Comparison of ENCODE assay signal across 12 cellular contexts in the genomic region with DNA sequence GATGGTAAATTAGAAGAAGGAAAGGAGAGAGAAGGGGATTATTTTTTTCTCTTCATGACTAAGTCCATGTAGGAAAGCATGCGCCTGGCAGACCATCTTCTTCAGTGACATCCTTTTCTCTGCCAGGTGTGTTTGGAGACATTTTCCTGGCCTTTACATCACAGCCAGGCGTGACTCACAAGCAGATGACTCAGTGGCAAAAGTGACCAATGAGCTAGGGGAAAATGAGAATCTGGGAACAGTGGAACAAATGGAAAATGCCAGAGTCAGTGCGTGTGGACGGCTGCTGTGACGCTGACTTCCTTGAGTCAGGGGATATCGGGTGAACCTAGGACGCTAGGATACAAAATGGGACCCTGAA. TPM values are rescaled to one million over a fixed set of nuclear protein-coding genes. Genes with fewer than 3 reads are reported as not detected.
DNase-seq lines count a peak whose midpoint lies in the region; ATAC-seq, FAIRE-seq and TF ChIP-seq lines count a peak whose summit lies in the region.
"Had no signal": no experiment of that assay in that cellular context is flagged by ENCODE, and none has a peak within 500 bp of the region (broad histone marks: within the 10 kb centered on the region; RNA-seq: fewer than 3 reads in every experiment).

No MANE protein-coding gene starts in this region.

- H4K20me1 ChIP-seq in endothelial cell of umbilical vein (replicated peaks; ENCODE audit: control insufficient read depth, extremely low read depth, insufficient read depth, low read length), result no peaks in the 10 kb centered on the region

- H3K9ac ChIP-seq in endothelial cell of umbilical vein (replicated peaks; ENCODE audit: extremely low read depth, insufficient read depth, low read length), result no peak overlapping the region
- H3K9ac ChIP-seq in colonic mucosa (ENCODE audit: low read depth in 2 of 2, low read length in 2 of 2), result no peak overlapping the region

- no peak for TF ChIP-seq POLR2A in endothelial cell of umbilical vein (IDR thresholded peaks at IDR 0.05; ENCODE audit: low read depth, low read length)

- CTCF ChIA-PET in Panc1 (lab: Charles Lee) (no interaction called here), endothelial cell of umbilical vein (lab: Charles Lee) (no interaction called here)

- TF ChIP-seq CTCF in Panc1 (IDR thresholded peaks at IDR 0.05) (no peak), endothelial cell of umbilical vein (IDR thresholded peaks at IDR 0.05; ENCODE audit: extremely low read depth in 1 of 2, insufficient read depth in 1 of 2, low read depth in 1 of 2, low read length in 2 of 2) (no peak), pancreas (IDR thresholded peaks at IDR 0.05) (no peak), colonic mucosa (IDR thresholded peaks at IDR 0.05) (no peak)

- H3K4me3 ChIP-seq in Panc1 (ENCODE audit: low read depth in 2 of 2, low read length in 2 of 2), result no peak overlapping the region
- no peak overlapping the region for H3K4me3 ChIP-seq in endothelial cell of umbilical vein (replicated peaks in 1 of 3; ENCODE audit: insufficient read depth in 1 of 3, low read depth in 1 of 3, low read length in 3 of 3)
- H3K4me3 ChIP-seq in pancreas, result no peak overlapping the region
- H3K4me3 ChIP-seq in colonic mucosa, result no peak overlapping the region
- H3K4me3 ChIP-seq: hepatocyte had no signal

- H3K4me1 ChIP-seq in Panc1 (ENCODE audit: control insufficient read depth, insufficient read depth, low read length) (no peaks in the 10 kb centered on the region; the same call in 1 of the 2 replicates), endothelial cell of umbilical vein (ENCODE audit: control insufficient read depth, extremely low read depth, insufficient read depth, low read length) (no peaks in the 10 kb centered on the region), pancreas (no peaks in the 10 kb centered on the region), colonic mucosa (no peaks in the 10 kb centered on the region)

- no peak overlapping the region for H3K4me2 ChIP-seq in endothelial cell of umbilical vein (ENCODE audit: insufficient read depth, low read length)
- H3K4me2 ChIP-seq: hepatocyte had no signal

- BruUV-seq in Panc1 (replicated peaks; lab: Mats Ljungman, UMichigan) (no TSS peak), endothelial cell of umbilical vein (replicated peaks; lab: Mats Ljungman, UMichigan) (no TSS peak)

- H2AFZ ChIP-seq in endothelial cell of umbilical vein (ENCODE audit: low read depth, low read length), result no peak overlapping the region
- H2AFZ ChIP-seq: hepatocyte had no signal

- intact Hi-C loops in Panc1 (cut with micrococcal nuclease; ENCODE audit: unreplicated experiment) (no loop called here), endothelial cell of umbilical vein (cut with micrococcal nuclease) (no loop called here), pancreas (cut with DNase I) (no loop called here), Right ventricle myocardium inferior (cut with DNase I) (no loop called here), colonic mucosa (cut with DNase I) (no loop called here)

- DNase-seq in EL, result peak; percentile 73
- peak; percentile 54 for DNase-seq in Panc1 (ENCODE audit: low read depth, low spot score)
- peak; percentile 51 for DNase-seq in endothelial cell of umbilical vein (ENCODE audit: low read depth, low spot score)
- peak in 2 of 6 donors; percentile 7 to 40 for DNase-seq in pancreas
- no peak for DNase-seq in Right ventricle myocardium inferior (ENCODE audit: missing footprints)
- no peak for DNase-seq in COR-L47 (lab: John Stamatoyannopoulos, UW)
- no peak for DNase-seq in colonic mucosa
- DNase-seq: naive B cell, NCI-H774, WERI-Rb-1 had no signal

- in situ Hi-C loops in Panc1 (cut with HindIII; ENCODE audit: low pct_unique_long_range_greater_than_20kb, low sequenced_read_pairs), result no loop called here

- 91% methylated on average over 7 of the region's 7 CpGs for WGBS in pancreas, 2 donors

- dilution Hi-C loops in endothelial cell of umbilical vein (cut with MboI; ENCODE audit: extremely low pct_ligation_motif_present, low sequenced_read_pairs), result no loop called here

- POLR2A ChIA-PET in Panc1 (lab: Charles Lee) (no interaction called here), endothelial cell of umbilical vein (lab: Charles Lee) (no interaction called here)

- H3K36me3 ChIP-seq in Panc1 (ENCODE audit: control insufficient read depth, insufficient read depth, low read length) (no peaks in the 10 kb centered on the region), endothelial cell of umbilical vein (ENCODE audit: control insufficient read depth in 2 of 2, extremely low read depth in 1 of 2, insufficient read depth in 2 of 2, low read length in 2 of 2) (no peaks in the 10 kb centered on the region), pancreas (no peaks in the 10 kb centered on the region), colonic mucosa (no peaks in the 10 kb centered on the region)
- H3K36me3 ChIP-seq: WERI-Rb-1 had no signal

- H3K27ac ChIP-seq in Panc1 (ENCODE audit: low read length) (no peak overlapping the region), endothelial cell of umbilical vein (ENCODE audit: insufficient read depth, low read depth, low read length) (no peak overlapping the region), pancreas (no peak overlapping the region), colonic mucosa (no peak overlapping the region)
- H3K27ac ChIP-seq: hepatocyte, WERI-Rb-1 had no signal

- H3K79me2 ChIP-seq in endothelial cell of umbilical vein (ENCODE audit: control insufficient read depth, insufficient read depth, low read length), result no peaks in the 10 kb centered on the region

- ATAC-seq in Panc1 (no peak; the same call in 1 of the 2 replicates), pancreas (peak in 3 of 4 donors; percentile 17 to 42 (median 38)), HG03469 (IDR thresholded peaks at IDR 0.05; ENCODE audit: unreplicated experiment) (no peak), Right ventricle myocardium inferior (no peak)

- no peaks in the 10 kb centered on the region for H3K9me1 ChIP-seq in endothelial cell of umbilical vein (replicated peaks; ENCODE audit: control insufficient read depth, extremely low read depth, insufficient read depth, low read length)

- peak; percentile 52 for FAIRE-seq in endothelial cell of umbilical vein (lab: Jason Lieb, UNC)
- no peak for FAIRE-seq in pancreas (lab: Jason Lieb, UNC)

- H3K9me3 ChIP-seq in Panc1 (ENCODE audit: control insufficient read depth, insufficient read depth, low read depth, low read length), result no peaks in the 10 kb centered on the region
- H3K9me3 ChIP-seq in endothelial cell of umbilical vein (replicated peaks; ENCODE audit: control insufficient read depth, insufficient read depth, low read length), result no peaks in the 10 kb centered on the region
- no peaks in the 10 kb centered on the region for H3K9me3 ChIP-seq in pancreas
- no peaks in the 10 kb centered on the region for H3K9me3 ChIP-seq in colonic mucosa

- H3K27me3 ChIP-seq in Panc1 (ENCODE audit: control insufficient read depth, insufficient read depth, low read length) (no peaks in the 10 kb centered on the region), endothelial cell of umbilical vein (ENCODE audit: control insufficient read depth in 2 of 2, insufficient read depth in 2 of 2, low read length in 2 of 2) (no peaks in the 10 kb centered on the region), pancreas (no peaks in the 10 kb centered on the region), colonic mucosa (no peaks in the 10 kb centered on the region)
- H3K27me3 ChIP-seq: hepatocyte had no signal

TF ChIP-seq in endothelial cell of umbilical vein, 7 proteins besides CTCF, POLR2A, EP300 and RAD21:
- TF ChIP-seq GATA2 (IDR thresholded peaks at IDR 0.05; ENCODE audit: insufficient read depth, insufficient read length, low read depth, low read length) (no peak), JUN (IDR thresholded peaks at IDR 0.05; ENCODE audit: borderline replicate concordance, insufficient read depth, insufficient read length, low read depth) (peak; percentile 34)

RNA-seq across cellular contexts. Expression of a gene that starts 9.4 kb away (rescaled TPM):
- total RNA-seq in Panc1 (2021; ENCODE audit: unreplicated experiment) (8.7 TPM), endothelial cell of umbilical vein (3.6 and 4.3 TPM in 2 replicates), pancreas (10 to 100 TPM; 11.3 to 22.1 (median 17.0) TPM), Right ventricle myocardium inferior (7.4 TPM), colonic mucosa (10 to 100 TPM; 17.7 to 22.8 TPM)
- polyA plus RNA-seq in Panc1 (2012; ENCODE audit: insufficient read length), result 7.9 TPM
- polyA plus RNA-seq in endothelial cell of umbilical vein (1.8 and 2.2 TPM in 2 replicates), pancreas (1 to 10 TPM; 3.5 to 7.7 TPM)
- 2.9 and 3.0 TPM in 2 replicates for polyA plus RNA-seq in endothelial cell of umbilical vein (2011; cell fraction: cytosol; rRNA removed)
- 2.4 and 3.5 TPM in 2 replicates for polyA plus RNA-seq in endothelial cell of umbilical vein (2011; cell fraction: nucleus; rRNA removed)
- 4.5 and 5.0 TPM in 2 replicates for polyA plus RNA-seq in endothelial cell of umbilical vein (2012)
- polyA minus RNA-seq in endothelial cell of umbilical vein, result 2.0 and 4.6 TPM in 2 replicates
- 1.2 TPM for polyA minus RNA-seq in endothelial cell of umbilical vein (2011; cell fraction: cytosol; rRNA and poly(A)+ RNA removed)
- polyA minus RNA-seq in endothelial cell of umbilical vein (2011; cell fraction: nucleus; rRNA and poly(A)+ RNA removed), result 1.8 and 3.3 TPM in 2 replicates

RNA-seq across cellular contexts. Expression of a gene that starts 25.7 kb away (rescaled TPM):
- total RNA-seq in Panc1 (2021; ENCODE audit: unreplicated experiment) (71.5 TPM), endothelial cell of umbilical vein (40.4 and 44.1 TPM in 2 replicates), pancreas (10 to 100 TPM; 10.7 to 28.8 (median 15.6) TPM), Right ventricle myocardium inferior (41.4 TPM), colonic mucosa (10 to 100 TPM; 55.1 to 67.8 TPM)
- 74.5 TPM for polyA plus RNA-seq in Panc1 (2012; ENCODE audit: insufficient read length)
- polyA plus RNA-seq in endothelial cell of umbilical vein (46.2 and 76.3 TPM in 2 replicates), pancreas (10 to 100 TPM; 17.8 to 22.7 TPM)
- 49.9 and 51.5 TPM in 2 replicates for polyA plus RNA-seq in endothelial cell of umbilical vein (2011; cell fraction: cytosol; rRNA removed)
- polyA plus RNA-seq in endothelial cell of umbilical vein (2011; cell fraction: nucleus; rRNA removed), result 40.3 and 50.6 TPM in 2 replicates
- polyA plus RNA-seq in endothelial cell of umbilical vein (2012), result 50.8 and 52.5 TPM in 2 replicates
- polyA minus RNA-seq in endothelial cell of umbilical vein, result 63.1 and 67.8 TPM in 2 replicates
- polyA minus RNA-seq in endothelial cell of umbilical vein (2011; cell fraction: cytosol; rRNA and poly(A)+ RNA removed), result 10.7 TPM
- 26.5 and 33.4 TPM in 2 replicates for polyA minus RNA-seq in endothelial cell of umbilical vein (2011; cell fraction: nucleus; rRNA and poly(A)+ RNA removed)

Comparison
In these comparisons a context has a peak if more than half of its experiments do, and no peak if none do; other contexts are left out.
1. DNase-seq: peak in EL (single experiment), Panc1 (single experiment) and endothelial cell of umbilical vein (single experiment); none in Right ventricle myocardium inferior (single experiment), COR-L47 (single experiment) and colonic mucosa (single experiment).
2. ATAC-seq: peak in pancreas (3 of 4); none in Panc1 (single experiment), HG03469 (single experiment) and Right ventricle myocardium inferior (single experiment).